In genomic region chr1:206572835-206573771, GRCh38 we compare ENCODE assay signal across 19 cellular contexts. TPM values are rescaled to one million over a fixed set of nuclear protein-coding genes. Genes with fewer than 3 reads are reported as not detected.
DNase-seq lines count a peak whose midpoint lies in the region; ATAC-seq and TF ChIP-seq lines count a peak whose summit lies in the region.
"Had no signal": no experiment of that assay in that cellular context is flagged by ENCODE, and none has a peak within 500 bp of the region (broad histone marks: within the 10 kb centered on the region; RNA-seq: fewer than 3 reads in every experiment).

No MANE protein-coding gene starts in this region.

- intact Hi-C loops in CD8-positive, alpha-beta T cell (cut with DNase I, micrococcal nuclease) = loop anchor here in 1 of 2 experiments (10.0 kb wide), 1 partner anchor 752 kb away; the partner anchor contains the start of gene CD55
- intact Hi-C loops in head of caudate nucleus (cut with DNase I) (no loop called here), Right ventricle myocardium superior (cut with DNase I) (no loop called here)

- H3K36me3 Mint-ChIP-seq in CD8-positive, alpha-beta T cell = peaks cover 74% of the 10 kb centered on the region
- peaks cover 15% of the 10 kb centered on the region for H3K36me3 Mint-ChIP-seq in T-helper 17 cell (ENCODE audit: low read depth)
- peaks cover 27% of the 10 kb centered on the region for H3K36me3 Mint-ChIP-seq in memory B cell

- H3K27me3 Mint-ChIP-seq in CD8-positive, alpha-beta T cell (ENCODE audit: low read depth) = no peaks in the 10 kb centered on the region
- H3K27me3 Mint-ChIP-seq in T-helper 17 cell (no peaks in the 10 kb centered on the region), memory B cell (no peaks in the 10 kb centered on the region)

- no peak for TF ChIP-seq CTCF in CD8-positive, alpha-beta T cell (IDR thresholded peaks at IDR 0.05)

- no peaks in the 10 kb centered on the region for H3K9me3 Mint-ChIP-seq in CD8-positive, alpha-beta T cell
- no peaks in the 10 kb centered on the region for H3K9me3 Mint-ChIP-seq in memory B cell

- CTCF ChIA-PET in CD8-positive, alpha-beta T cell (lab: Charles Lee) = interaction anchor here (1.1 to 26.7 kb wide), 4 partner anchors 1 to 82 kb away, joined by 3 to 709 read pairs (median 536); no protein-coding TSS in a partner anchor

- H3K27me3 ChIP-seq in BLaER1 treated with 17β-estradiol and CSF1 and Interleukin-3, amounts not matched to agents 10 nM and 100 nM = no peaks in the 10 kb centered on the region
- no peaks in the 10 kb centered on the region for H3K27me3 ChIP-seq in CD8-positive, alpha-beta T cell (ENCODE audit: insufficient read depth, low read length)
- H3K27me3 ChIP-seq: heart left ventricle, ovary, SJSA1 had no signal

- peaks cover 41 to 81% (median 62%) of the 10 kb centered on the region in 11 experiments for H3K36me3 ChIP-seq in BLaER1 treated with 17β-estradiol and CSF1 and Interleukin-3, amounts not matched to agents 10 nM and 100 nM
- H3K36me3 ChIP-seq in CD8-positive, alpha-beta T cell (ENCODE audit: insufficient read depth, low read length) = peaks cover 7% of the 10 kb centered on the region
- H3K36me3 ChIP-seq: ovary, SJSA1 had no signal

- no peaks in the 10 kb centered on the region for H3K9me3 ChIP-seq in BLaER1 treated with 17β-estradiol and CSF1 and Interleukin-3, amounts not matched to agents 10 nM and 100 nM (replicated peaks in 1 of 11)
- H3K9me3 ChIP-seq in CD8-positive, alpha-beta T cell (ENCODE audit: low read length) = no peaks in the 10 kb centered on the region
- H3K9me3 ChIP-seq in T-helper 17 cell (ENCODE audit: control insufficient read depth, low read length, poor library complexity, severe bottlenecking) = no peaks in the 10 kb centered on the region
- H3K9me3 ChIP-seq: heart left ventricle, ovary, SJSA1 had no signal

- peak overlapping the region; percentile 96 for H3K27ac Mint-ChIP-seq in CD8-positive, alpha-beta T cell
- H3K27ac Mint-ChIP-seq in T-helper 17 cell = peak overlapping the region; percentile 100
- H3K27ac Mint-ChIP-seq in memory B cell = peak overlapping the region; percentile 96

- ATAC-seq in CD8-positive, alpha-beta T cell = no peak
- ATAC-seq in T-helper 17 cell (no peak), memory B cell (ENCODE audit: low read depth) (no peak), Right ventricle myocardium superior (ENCODE audit: poor library complexity) (no peak)
- ATAC-seq: GM12878, heart left ventricle had no signal

- H3K27ac ChIP-seq in BLaER1 treated with 17β-estradiol and CSF1 and Interleukin-3, amounts not matched to agents 10 nM and 100 nM = peak overlapping the region; percentile 82 to 97 (median 95); a peak in 21 of 22 replicates
- H3K27ac ChIP-seq in CD8-positive, alpha-beta T cell (ENCODE audit: low read depth, low read length) = no peak overlapping the region
- H3K27ac ChIP-seq: C4-2B, coronary artery, ovary, SJSA1, VCaP had no signal

- peaks cover 96 to 100% (median 100%) of the 10 kb centered on the region in 10 experiments for H3K4me1 ChIP-seq in BLaER1 treated with 17β-estradiol and CSF1 and Interleukin-3, amounts not matched to agents 10 nM and 100 nM
- H3K4me1 ChIP-seq in CD8-positive, alpha-beta T cell (ENCODE audit: insufficient read depth, low read length) = peaks cover 97% of the 10 kb centered on the region

- H3K4me3 Mint-ChIP-seq in CD8-positive, alpha-beta T cell = peak overlapping the region; percentile 71
- H3K4me3 Mint-ChIP-seq in T-helper 17 cell (peak overlapping the region; percentile 41), memory B cell (peak overlapping the region; percentile 14)

- POLR2A ChIA-PET in CD8-positive, alpha-beta T cell (lab: Charles Lee) = interaction anchor here (1.8 to 18.3 kb wide), 2 partner anchors 11 kb away, joined by 5 to 320 read pairs; no protein-coding TSS in a partner anchor

- peak overlapping the region; percentile 87 to 99 (median 96) for H3K4me2 ChIP-seq in BLaER1 treated with 17β-estradiol and CSF1 and Interleukin-3, amounts not matched to agents 10 nM and 100 nM

- DNase-seq in CD8-positive, alpha-beta T cell = no peak
- no peak for DNase-seq in T-helper 17 cell
- DNase-seq in memory B cell (ENCODE audit: low spot score in 2 of 2) = no peak
- no peak for DNase-seq in head of caudate nucleus
- no peak for DNase-seq in stimulated activated naive CD4-positive, alpha-beta T cell treated with Interleukin-2 at 50 U/mL for 16 hours (lab: John Stamatoyannopoulos, UW)
- no peak for DNase-seq in Right ventricle myocardium superior
- DNase-seq: erythroblast, H7, heart left ventricle, IMR-90, NCI-H1436, NCI-H226, ovary had no signal

- H3K4me3 ChIP-seq in BLaER1 treated with 17β-estradiol and CSF1 and Interleukin-3, amounts not matched to agents 10 nM and 100 nM = peak overlapping the region in 1 of 10 experiments; percentile 38; a peak in 2 of 20 replicates
- no peak overlapping the region for H3K4me3 ChIP-seq in CD8-positive, alpha-beta T cell (ENCODE audit: low read depth, low read length)
- H3K4me3 ChIP-seq: coronary artery, GM12878, heart left ventricle, ovary, SJSA1 had no signal

- H4K20me1 ChIP-seq in BLaER1 treated with 17β-estradiol and CSF1 and Interleukin-3, amounts not matched to agents 10 nM and 100 nM = peaks cover 0 to 36% (median 15%) of the 10 kb centered on the region in 11 experiments; a peak in 12 of 22 replicates

- peak overlapping the region in 8 of 11 experiments; percentile 73 to 82 (median 79); a peak in 12 of 22 replicates for H3K9ac ChIP-seq in BLaER1 treated with 17β-estradiol and CSF1 and Interleukin-3, amounts not matched to agents 10 nM and 100 nM

- H3K4me1 Mint-ChIP-seq in CD8-positive, alpha-beta T cell (ENCODE audit: low read depth) = peaks cover 94% of the 10 kb centered on the region
- H3K4me1 Mint-ChIP-seq in T-helper 17 cell (peaks cover 84% of the 10 kb centered on the region), memory B cell (peaks cover 68% of the 10 kb centered on the region)

RNA-seq across cellular contexts. Expression of gene EIF2D, which starts 39.2 kb away (rescaled TPM):
- total RNA-seq in CD8-positive, alpha-beta T cell = 10 to 100 TPM; 42.0 to 49.2 TPM
- total RNA-seq in T-helper 17 cell (10 to 100 TPM; 43.6 to 45.4 TPM), Right ventricle myocardium superior (24.9 TPM)

Comparison
In these comparisons a context has a peak if more than half of its experiments do, and no peak if none do; other contexts are left out.
1. H3K4me3 Mint-ChIP-seq: peak in every context shown above with its lines; median percentile 71 in CD8-positive, alpha-beta T cell; 41 in T-helper 17 cell; 14 in memory B cell.